In the genomic region with DNA sequence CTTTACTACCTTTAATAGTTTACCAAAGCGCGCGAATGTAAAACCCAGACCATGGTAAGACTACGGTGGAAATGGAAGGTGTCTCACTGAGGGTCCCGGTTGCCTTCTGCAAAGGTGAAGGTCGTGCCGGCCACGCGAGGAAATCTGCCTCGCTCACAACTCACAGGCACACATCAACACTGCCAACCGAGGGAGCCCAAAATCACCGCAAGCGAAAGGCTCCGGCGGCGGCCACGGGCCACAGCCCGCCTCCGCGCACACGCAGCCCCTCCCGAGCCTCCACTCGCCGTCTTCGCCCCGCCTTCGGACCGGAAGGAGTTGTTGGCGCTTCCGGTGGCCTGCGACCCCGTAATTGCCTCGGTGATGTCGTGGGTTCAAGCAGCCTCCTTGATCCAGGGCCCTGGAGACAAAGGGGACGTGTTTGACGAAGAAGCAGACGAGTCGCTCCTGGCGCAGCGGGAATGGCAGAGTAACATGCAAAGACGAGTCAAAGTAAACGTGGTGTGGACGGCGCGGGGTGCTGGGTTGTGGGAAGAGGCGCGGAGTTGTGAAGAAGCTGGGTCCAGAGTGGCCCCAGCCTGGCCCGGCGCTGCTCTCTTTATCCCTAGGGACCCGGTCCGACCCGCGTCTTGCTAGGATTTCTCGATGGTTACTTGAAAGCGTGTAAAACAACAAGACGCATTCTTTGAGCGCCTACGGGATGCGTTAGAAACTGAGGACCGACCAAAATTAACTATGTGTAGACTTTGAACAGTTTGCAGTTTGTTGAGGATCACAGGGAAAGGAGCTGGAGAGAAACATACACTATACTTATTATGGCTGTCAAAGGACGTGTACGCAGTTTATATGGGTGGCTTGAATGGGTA, we compare ENCODE assay signal across 8 cellular contexts. TPM values are rescaled to one million over a fixed set of nuclear protein-coding genes. Genes with fewer than 3 reads are reported as not detected.
DNase-seq lines count a peak whose midpoint lies in the region; ATAC-seq and TF ChIP-seq lines count a peak whose summit lies in the region.

A gene with protein sequence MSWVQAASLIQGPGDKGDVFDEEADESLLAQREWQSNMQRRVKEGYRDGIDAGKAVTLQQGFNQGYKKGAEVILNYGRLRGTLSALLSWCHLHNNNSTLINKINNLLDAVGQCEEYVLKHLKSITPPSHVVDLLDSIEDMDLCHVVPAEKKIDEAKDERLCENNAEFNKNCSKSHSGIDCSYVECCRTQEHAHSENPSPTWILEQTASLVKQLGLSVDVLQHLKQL (plus strand): TSS at position 349 of the 866 bp plus-strand sequence. CDS start 15 bp downstream, at position 364.

- no peaks in the 10 kb centered on the region for H3K27me3 ChIP-seq in parathyroid adenoma (ENCODE audit: control insufficient read depth, insufficient read depth, low read length)
- H3K27me3 ChIP-seq in tibial artery, result no peaks in the 10 kb centered on the region

- TF ChIP-seq CTCF in GM12865 (IDR thresholded peaks at IDR 0.05; ENCODE audit: insufficient read depth, low read depth, low read length, missing control alignments), result no peak
- TF ChIP-seq CTCF in parathyroid adenoma (IDR thresholded peaks at IDR 0.05), result no peak
- TF ChIP-seq CTCF in tibial artery (IDR thresholded peaks at IDR 0.05), result no peak

- H3K4me3 ChIP-seq in GM12865 (ENCODE audit: low read depth, low read length) (peak within 1 kb of the TSS; percentile 65), parathyroid adenoma (ENCODE audit: low read depth, low read length) (peak within 1 kb of the TSS; percentile 76), tibial artery (peak within 1 kb of the TSS; percentile 66 to 81)

- ATAC-seq in HG02642 (IDR thresholded peaks at IDR 0.05; ENCODE audit: poor library complexity, unreplicated experiment) (peak; percentile 100), Right ventricle myocardium superior (ENCODE audit: poor library complexity) (peak; percentile 100)

- H3K79me2 ChIP-seq in parathyroid adenoma, result peaks cover 2% of the 10 kb centered on the region

- peak within 1 kb of the TSS; percentile 84 for H3K4me2 ChIP-seq in parathyroid adenoma (ENCODE audit: low read length)

- peak within 1 kb of the TSS; percentile 94 for H2AFZ ChIP-seq in parathyroid adenoma

- H3K9me3 ChIP-seq in parathyroid adenoma (ENCODE audit: control insufficient read depth, low read length) (no peaks in the 10 kb centered on the region), tibial artery (no peaks in the 10 kb centered on the region)

- H3K27ac ChIP-seq in parathyroid adenoma (peak within 1 kb of the TSS; percentile 90), tibial artery (peak within 1 kb of the TSS; percentile 73 to 81)

- intact Hi-C loops in Right ventricle myocardium superior (cut with DNase I), result no loop called here
- intact Hi-C loops in tibial artery (cut with DNase I; ENCODE audit: low total_unique reads), result no loop called here

- no peaks in the 10 kb centered on the region for H3K36me3 ChIP-seq in parathyroid adenoma (ENCODE audit: control insufficient read depth, insufficient read depth, low read length)
- peaks cover 0 to 6% (median 6%) of the 10 kb centered on the region in 3 donors for H3K36me3 ChIP-seq in tibial artery

- H3K9ac ChIP-seq in parathyroid adenoma, result peak within 1 kb of the TSS; percentile 49

- peaks cover 12% of the 10 kb centered on the region for H3K4me1 ChIP-seq in parathyroid adenoma
- peaks cover 0 to 17% (median 3%) of the 10 kb centered on the region in 4 donors for H3K4me1 ChIP-seq in tibial artery

- DNase-seq in GM12865 (ENCODE audit: low read depth) (peak; percentile 90), NCI-H1105 (lab: John Stamatoyannopoulos, UW) (peak; percentile 78), SW 1271 (lab: John Stamatoyannopoulos, UW) (peak; percentile 20 to 66), Right ventricle myocardium superior (peak; percentile 91), tibial artery (peak; percentile 78 to 89)
- DNase-seq in activated naive CD8-positive, alpha-beta T cell treated with anti-CD3 and anti-CD28 coated beads, Interleukin-2, amount 50 U/mL, for 16 hours (ENCODE audit: low read depth, low spot score), result peak; percentile 69

RNA-seq across cellular contexts. Expression of the gene that starts here (rescaled TPM):
- 14.6 TPM for total RNA-seq in Right ventricle myocardium superior

Comparison
In these comparisons a context has a peak if more than half of its experiments do, and no peak if none do; other contexts are left out.
1. Peak in every context shown above with its lines: DNase-seq, ATAC-seq, H3K4me3 ChIP-seq and H3K27ac ChIP-seq.